18 cellular contexts compared by ENCODE assay signal in the genomic region with DNA sequence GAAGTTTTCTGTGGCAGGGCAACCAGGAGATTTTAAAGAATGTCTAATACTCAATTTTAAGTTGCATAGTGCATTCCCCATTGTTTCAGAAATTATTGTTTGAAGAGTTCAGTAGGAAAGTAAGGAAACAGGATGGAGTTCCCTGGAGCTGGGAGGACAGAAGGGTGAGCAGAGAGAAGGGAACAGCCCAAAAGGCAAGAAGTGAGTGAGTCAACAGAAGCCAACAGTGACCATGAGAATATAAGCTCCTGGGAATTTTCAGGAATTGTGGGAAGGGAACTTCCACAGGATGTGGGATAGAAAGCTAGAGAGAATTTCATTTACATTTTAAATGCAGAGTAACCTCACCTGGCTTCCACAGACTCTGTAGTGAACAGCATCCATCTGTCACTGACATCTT.
"Had no signal": no experiment of that assay in that cellular context is flagged by ENCODE, and none has a peak within 500 bp of the region (broad histone marks: within the 10 kb centered on the region; RNA-seq: fewer than 3 reads in every experiment).

No MANE protein-coding gene starts in this region.

- H3K4me3 ChIP-seq: psoas muscle, spleen, tibial artery, upper lobe of left lung, uterus had no signal

- H3K9me3 Mint-ChIP-seq: dendritic cell treated with granulocyte-macrophage colony-stimulating factor and Interleukin-4, amounts not matched to agents 40 ng/mL and 50 ng/mL, for 4 days; nephron; stimulated activated memory B cell treated with anti-CD40 and anti-IgM and Interleukin-4, amounts not matched to agents 10 μg/mL and 1 μg/mL and 100 μg/mL, for 72 hours; stimulated activated naive CD8-positive, alpha-beta T cell treated with anti-CD3 and anti-CD28 coated beads, Interleukin-15, Interleukin-2, amounts not matched to agents 100 ng/mL and 50 ng/mL, for 24 hours had no signal

- H3K4me3 Mint-ChIP-seq: dendritic cell treated with granulocyte-macrophage colony-stimulating factor and Interleukin-4, amounts not matched to agents 40 ng/mL and 50 ng/mL, for 4 days; naive B cell; nephron; stimulated activated memory B cell treated with anti-CD40 and anti-IgM and Interleukin-4, amounts not matched to agents 10 μg/mL and 1 μg/mL and 100 μg/mL, for 72 hours; stimulated activated naive CD8-positive, alpha-beta T cell treated with anti-CD3 and anti-CD28 coated beads, Interleukin-15, Interleukin-2, amounts not matched to agents 100 ng/mL and 50 ng/mL, for 24 hours had no signal

- H3K4me1 ChIP-seq: psoas muscle, spleen, upper lobe of left lung, uterus had no signal

- H3K27ac Mint-ChIP-seq: dendritic cell treated with granulocyte-macrophage colony-stimulating factor and Interleukin-4, amounts not matched to agents 40 ng/mL and 50 ng/mL, for 4 days; naive B cell; nephron; stimulated activated memory B cell treated with anti-CD40 and anti-IgM and Interleukin-4, amounts not matched to agents 10 μg/mL and 1 μg/mL and 100 μg/mL, for 72 hours; stimulated activated naive CD8-positive, alpha-beta T cell treated with anti-CD3 and anti-CD28 coated beads, Interleukin-15, Interleukin-2, amounts not matched to agents 100 ng/mL and 50 ng/mL, for 24 hours had no signal

- H3K36me3 ChIP-seq: spleen, tibial artery, upper lobe of left lung, uterus had no signal

- H3K9me3 ChIP-seq: psoas muscle, spleen, tibial artery, upper lobe of left lung, uterus had no signal

- H3K27ac ChIP-seq: psoas muscle, spleen, tibial artery, upper lobe of left lung, uterus had no signal

- H3K36me3 Mint-ChIP-seq: naive B cell; stimulated activated memory B cell treated with anti-CD40 and anti-IgM and Interleukin-4, amounts not matched to agents 10 μg/mL and 1 μg/mL and 100 μg/mL, for 72 hours had no signal

- H3K27me3 Mint-ChIP-seq: dendritic cell treated with granulocyte-macrophage colony-stimulating factor and Interleukin-4, amounts not matched to agents 40 ng/mL and 50 ng/mL, for 4 days; stimulated activated memory B cell treated with anti-CD40 and anti-IgM and Interleukin-4, amounts not matched to agents 10 μg/mL and 1 μg/mL and 100 μg/mL, for 72 hours had no signal

- DNase-seq: erythroblast; islet precursor cell; mesendoderm; naive B cell; psoas muscle; retina; spleen; stimulated activated CD4-positive, alpha-beta T cell treated with anti-CD3 and anti-CD28 coated beads, Interleukin-15, amount 100 ng/mL, for 24 hours; stimulated activated CD4-positive, alpha-beta T cell treated with anti-CD3 and anti-CD28 coated beads, Interleukin-1b, Interleukin-23, amount 100 ng/mL, for 48 hours; stimulated activated CD4-positive, alpha-beta T cell treated with anti-CD3 and anti-CD28 coated beads, Interleukin-4, amount 100 ng/mL, for 24 hours; tibial artery; upper lobe of left lung; uterus had no signal

- ATAC-seq: psoas muscle; sciatic nerve; stimulated activated memory B cell treated with anti-CD40 and anti-IgM and Interleukin-4, amounts not matched to agents 10 μg/mL and 1 μg/mL and 100 μg/mL, for 72 hours had no signal

- H3K27me3 ChIP-seq: tibial artery, upper lobe of left lung, uterus had no signal

- H3K4me1 Mint-ChIP-seq: naive B cell; nephron; stimulated activated memory B cell treated with anti-CD40 and anti-IgM and Interleukin-4, amounts not matched to agents 10 μg/mL and 1 μg/mL and 100 μg/mL, for 72 hours had no signal
